ENCODE assay signal across 32 cellular contexts in genomic region chrX:110786486-110786885, GRCh38. TPM values are rescaled to one million over a fixed set of nuclear protein-coding genes. Genes with fewer than 3 reads are reported as not detected.
DNase-seq lines count a peak whose midpoint lies in the region; ATAC-seq, FAIRE-seq and TF ChIP-seq lines count a peak whose summit lies in the region.
"Had no signal": no experiment of that assay in that cellular context is flagged by ENCODE, and none has a peak within 500 bp of the region (broad histone marks: within the 10 kb centered on the region; RNA-seq: fewer than 3 reads in every experiment).

No MANE protein-coding gene starts in this region.

- H3K36me3 ChIP-seq in SJSA1 (no peaks in the 10 kb centered on the region), kidney epithelial cell (ENCODE audit: control insufficient read depth, insufficient read depth, low read length) (no peaks in the 10 kb centered on the region)
- H3K36me3 ChIP-seq: gastroesophageal sphincter, WERI-Rb-1 had no signal

- H3K27ac ChIP-seq in SJSA1: peak overlapping the region; percentile 13; the same call in 1 of the 2 replicates
- H3K27ac ChIP-seq: gastroesophageal sphincter, hepatocyte, WERI-Rb-1 had no signal

- no peak for FAIRE-seq in D721Med (lab: Jason Lieb, UNC)
- FAIRE-seq: colon, GM12891, small intestine had no signal

- DNase-seq in AG10803 (ENCODE audit: low read depth): peak; percentile 38
- peak; percentile 50 for DNase-seq in HS-27A (ENCODE audit: low read depth)
- peak in 1 of 2 experiments; percentile 25 for DNase-seq in SJSA1 (ENCODE audit: low read depth in 1 of 2, low spot score in 2 of 2)
- peak; percentile 19 for DNase-seq in kidney epithelial cell (ENCODE audit: low read depth)
- DNase-seq in D721Med (ENCODE audit: insufficient read length, low spot score): no peak
- no peak for DNase-seq in stimulated activated naive CD4-positive, alpha-beta T cell treated with Interleukin-2 at 50 U/mL for 16 hours (lab: John Stamatoyannopoulos, UW)
- DNase-seq in NCI-H774 (lab: John Stamatoyannopoulos, UW): no peak
- DNase-seq: activated CD4-positive, alpha-beta T cell treated with anti-CD3 and anti-CD28 coated beads for 48 hours; activated CD8-positive, alpha-beta memory T cell treated with anti-CD3 and anti-CD28 coated beads for 24 hours; activated T-cell treated with anti-CD3 and anti-CD28 coated beads for 4 hours; AML-193; amniotic stem cell; CD4-positive, alpha-beta T cell; H9; KG1; mammary epithelial cell; MM.1S; NCI-H1417 treated with DMSO at 0.1 percent for 48 hours; NCI-H2029 treated with DMSO at 0.1 percent for 48 hours; NCI-H526; nephron progenitor cell; NK-92 treated with Interleukin-12 subunit alpha and Interleukin-12 subunit beta, amount 100 ng/mL, for 24 hours; SHP77 treated with DMSO at 0.1 percent for 48 hours; small intestine; stimulated activated naive CD8-positive, alpha-beta T cell treated with anti-CD3 and anti-CD28 coated beads, Interleukin-15, Interleukin-2, amounts not matched to agents 100 U/mL and 50 U/mL, for 24 hours; WERI-Rb-1 had no signal

- no peaks in the 10 kb centered on the region for H3K9me3 ChIP-seq in SJSA1 (replicated peaks)
- H3K9me3 ChIP-seq: gastroesophageal sphincter had no signal

- ATAC-seq in HG03520 (IDR thresholded peaks at IDR 0.05; ENCODE audit: unreplicated experiment): no peak
- ATAC-seq: gastroesophageal sphincter; stimulated activated naive CD8-positive, alpha-beta T cell treated with anti-CD3 and anti-CD28 coated beads, Interleukin-15, Interleukin-2, amounts not matched to agents 100 U/mL and 50 U/mL, for 24 hours had no signal

- H3K4me1 ChIP-seq in SJSA1 (replicated peaks): peaks cover 6% of the 10 kb centered on the region
- H3K4me1 ChIP-seq: gastroesophageal sphincter had no signal

- TF ChIP-seq CTCF in AG10803 (conservative IDR thresholded peaks at IDR 0.05; ENCODE audit: low read length) (no peak), kidney epithelial cell (IDR thresholded peaks at IDR 0.05; ENCODE audit: insufficient read depth, low read length, poor library complexity, severe bottlenecking) (no peak), D721Med (IDR thresholded peaks at IDR 0.05; ENCODE audit: insufficient read depth, missing control alignments) (no peak)

- H3K27me3 ChIP-seq in SJSA1 (replicated peaks) (no peaks in the 10 kb centered on the region), kidney epithelial cell (ENCODE audit: control insufficient read depth, insufficient read depth, low read length) (peaks cover 2% of the 10 kb centered on the region)
- H3K27me3 ChIP-seq: gastroesophageal sphincter, hepatocyte had no signal

- H3K4me3 ChIP-seq in AG10803 (ENCODE audit: low read length) (no peak overlapping the region), SJSA1 (no peak overlapping the region), kidney epithelial cell (ENCODE audit: low read depth, low read length) (no peak overlapping the region)
- H3K4me3 ChIP-seq: gastroesophageal sphincter, hepatocyte had no signal

RNA-seq across cellular contexts. Expression of gene CHRDL1, which starts 9.1 kb away (rescaled TPM):
- 0.89 and 3.6 TPM in 2 replicates for total RNA-seq in SJSA1 (2014; rRNA removed; shearing (Covaris generic))
- 5.6 and 7.5 TPM in 2 replicates for total RNA-seq in kidney epithelial cell
- total RNA-seq: A172; CD4-positive, alpha-beta T cell; mammary epithelial cell had no signal

Comparison
In these comparisons a context has a peak if more than half of its experiments do, and no peak if none do; other contexts are left out.
1. DNase-seq: peak in AG10803 (single experiment), HS-27A (single experiment) and kidney epithelial cell (single experiment); none in D721Med (single experiment), stimulated activated naive CD4-positive, alpha-beta T cell treated with Interleukin-2 at 50 U/mL for 16 hours (single experiment) and NCI-H774 (single experiment).